In the genomic region with DNA sequence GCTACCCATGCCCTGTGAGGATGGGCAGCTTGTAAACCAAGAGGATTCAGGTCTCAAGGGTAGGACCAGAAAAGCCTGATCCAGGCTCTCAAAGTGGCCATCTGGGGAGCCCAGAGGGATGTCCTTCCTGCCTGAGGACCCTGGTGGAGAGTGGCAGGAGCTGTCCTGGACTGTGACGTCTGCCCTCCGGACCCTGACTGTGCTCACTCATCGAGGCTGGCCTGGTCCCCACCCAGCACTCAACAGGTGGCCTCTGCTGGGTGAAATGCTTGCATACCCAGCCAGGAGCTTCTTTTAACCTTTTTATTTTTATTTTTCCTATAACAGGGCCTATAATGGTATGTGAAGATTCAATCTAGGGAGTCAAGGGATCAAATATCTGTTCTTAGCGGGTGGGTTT, we compare ENCODE assay signal across 1 cellular context.
TF ChIP-seq lines count a peak whose summit lies in the region.

No MANE protein-coding gene starts in this region.

TF ChIP-seq in HCT116, 20 proteins besides CTCF, POLR2A, EP300 and RAD21:
- TF ChIP-seq EZH2phosphoT487 (IDR thresholded peaks at IDR 0.05; ENCODE audit: borderline replicate concordance) (no peak), SRF (IDR thresholded peaks at IDR 0.05; ENCODE audit: low read depth) (no peak)
TF ChIP-seq in HCT116: peak in this region for 0.
